Comparison of ENCODE assay signal across 1 cellular context in genomic region chr2:171574149-171574795, GRCh38.
TF ChIP-seq lines count a peak whose summit lies in the region.

No MANE protein-coding gene starts in this region.

TF ChIP-seq in IMR-90, 13 proteins besides CTCF, POLR2A, EP300 and RAD21 (continued from another document):
- peak; percentile 88 for TF ChIP-seq SMC3 (IDR thresholded peaks at IDR 0.05; ENCODE audit: low read depth, low read length)
- no peak for TF ChIP-seq CEBPB (IDR thresholded peaks at IDR 0.05; ENCODE audit: low read depth, low read length)
